In the genomic region with DNA sequence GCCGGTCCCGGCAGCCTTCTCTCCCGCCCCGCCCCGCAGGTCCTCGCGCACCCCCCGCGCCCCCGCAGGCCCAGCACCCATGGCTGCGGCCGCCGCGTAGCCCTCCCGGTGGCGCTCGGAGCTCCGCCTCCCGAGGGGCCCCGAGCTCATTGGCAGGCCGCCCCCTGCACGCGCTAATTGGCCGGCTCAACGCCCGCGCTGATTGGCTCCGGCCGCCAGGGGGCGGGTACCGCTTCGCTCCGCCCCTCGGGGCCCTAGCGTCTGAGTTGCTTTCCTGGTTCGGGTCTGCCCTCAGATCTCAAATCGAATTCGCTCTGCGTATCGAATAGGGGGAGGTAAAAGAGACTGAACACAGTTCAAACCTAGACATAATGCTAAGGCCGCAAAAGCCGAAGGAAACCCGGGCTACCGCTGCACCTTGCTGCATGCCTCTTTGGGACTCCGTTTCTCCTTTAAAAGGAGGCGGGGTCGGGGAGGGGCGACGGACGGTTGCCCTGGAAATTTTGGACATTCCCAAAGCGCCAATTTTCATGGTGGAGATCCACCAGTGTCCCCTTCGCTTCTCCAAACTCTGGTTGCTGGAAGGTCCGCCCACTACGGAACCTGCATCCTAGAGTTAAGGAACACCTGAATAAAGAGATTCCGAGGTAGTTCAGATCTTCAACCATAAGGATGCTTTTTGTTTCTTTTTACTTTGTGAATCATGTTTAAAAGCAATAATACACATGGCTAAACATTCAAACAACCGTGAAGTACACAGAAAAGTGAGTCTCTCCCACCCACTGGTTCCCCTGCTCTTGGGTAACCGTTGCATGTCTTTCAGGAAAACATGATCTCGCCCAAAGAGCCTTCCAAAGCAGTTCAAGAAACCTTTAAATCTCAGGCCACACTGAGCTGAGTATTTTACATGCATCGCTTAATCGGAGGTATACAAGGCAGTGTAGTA, we compare ENCODE assay signal across 8 cellular contexts. TPM values are rescaled to one million over a fixed set of nuclear protein-coding genes. Genes with fewer than 3 reads are reported as not detected.
A peak's percentile ranks its signal among the peaks of the same experiment; 100 is the strongest.
DNase-seq lines count a peak whose midpoint lies in the region; ATAC-seq, FAIRE-seq and TF ChIP-seq lines count a peak whose summit lies in the region.

DEXI (minus strand) TSS at position 117 of the 946 bp plus-strand sequence. CDS start 463 bp downstream, outside the sequence.

- intact Hi-C loops in kidney (cut with DNase I): no loop called here

- H3K4me1 Mint-ChIP-seq in central memory CD8-positive, alpha-beta T cell: peaks cover 78% of the 10 kb centered on the region

- TF ChIP-seq CTCF in kidney (IDR thresholded peaks at IDR 0.05; ENCODE audit: borderline replicate concordance, extremely low read depth, insufficient read depth): peak; percentile 35

- peak within 1 kb of the TSS; percentile 84 to 87 for H3K4me3 ChIP-seq in kidney (ENCODE audit: low read length in 2 of 2)

- peak within 1 kb of the TSS; percentile 93 for H3K27ac Mint-ChIP-seq in central memory CD8-positive, alpha-beta T cell (ENCODE audit: low read depth)

- H3K36me3 Mint-ChIP-seq in central memory CD8-positive, alpha-beta T cell (ENCODE audit: insufficient read depth): peaks cover 7% of the 10 kb centered on the region

- no peaks in the 10 kb centered on the region for H3K36me3 ChIP-seq in kidney (ENCODE audit: control insufficient read depth in 1 of 2, insufficient read depth in 2 of 2, low read length in 2 of 2)

- peak within 1 kb of the TSS; percentile 88 to 89 for H3K9ac ChIP-seq in kidney (ENCODE audit: low read length in 2 of 2)

- no peaks in the 10 kb centered on the region for H3K27me3 Mint-ChIP-seq in central memory CD8-positive, alpha-beta T cell

- ATAC-seq in GM18907 (IDR thresholded peaks at IDR 0.05; ENCODE audit: unreplicated experiment) (peak; percentile 57), HG03139 (IDR thresholded peaks at IDR 0.05; ENCODE audit: unreplicated experiment) (peak; percentile 63)
- peak; percentile 79 to 82 for ATAC-seq in activated CD4-positive, CD25-positive, alpha-beta regulatory T cell treated with anti-CD3 and anti-CD28 coated beads, Interleukin-2, amount 50 U/mL, for 24 hours
- peak; percentile 75 for ATAC-seq in central memory CD8-positive, alpha-beta T cell (replicated peaks; ENCODE audit: extremely low read depth, poor library complexity, severe bottlenecking)

- H3K9me3 Mint-ChIP-seq in central memory CD8-positive, alpha-beta T cell: no peaks in the 10 kb centered on the region

- H3K4me1 ChIP-seq in kidney (ENCODE audit: control insufficient read depth in 1 of 2, insufficient read depth in 1 of 2, low read depth in 1 of 2, low read length in 2 of 2): peaks cover 60 to 67% of the 10 kb centered on the region in 2 donors

- H3K27ac ChIP-seq in kidney (ENCODE audit: low read depth in 2 of 2, low read length in 2 of 2): peak within 1 kb of the TSS; percentile 75 to 76

- no peak for FAIRE-seq in kidney (lab: Jason Lieb, UNC)

- H3K9me3 ChIP-seq in kidney (ENCODE audit: control insufficient read depth in 1 of 2, low read length in 2 of 2): no peaks in the 10 kb centered on the region

- DNase-seq in AG08395 (ENCODE audit: low spot score): peak; percentile 99
- peak; percentile 95 for DNase-seq in NCI-H345 (lab: John Stamatoyannopoulos, UW)
- peak; percentile 91 to 93 for DNase-seq in central memory CD8-positive, alpha-beta T cell (ENCODE audit: low spot score in 2 of 2)
- DNase-seq in kidney: peak; percentile 98
- DNase-seq in stimulated activated CD4-positive, alpha-beta T cell treated with anti-CD3 and anti-CD28 coated beads, Interleukin-15, amount 100 ng/mL, for 24 hours: peak; percentile 96

- H3K4me3 Mint-ChIP-seq in central memory CD8-positive, alpha-beta T cell: peak within 1 kb of the TSS; percentile 89

RNA-seq across cellular contexts. Expression of gene DEXI, which starts in this region (rescaled TPM):
- 31.0 TPM for total RNA-seq in kidney
- polyA plus RNA-seq in kidney (ENCODE audit: insufficient read depth, low read depth, low replicate concordance): 46.2 TPM

Comparison
In these comparisons a context has a peak if more than half of its experiments do, and no peak if none do; other contexts are left out.
1. Peak in every context shown above with its lines: DNase-seq, ATAC-seq, H3K4me3 ChIP-seq and H3K27ac ChIP-seq.